8 cellular contexts compared by ENCODE assay signal in genomic region chr14:72513994-72514659, GRCh38.
DNase-seq lines count a peak whose midpoint lies in the region; ATAC-seq, FAIRE-seq and TF ChIP-seq lines count a peak whose summit lies in the region.

No MANE protein-coding gene starts in this region.

- H4K20me1 ChIP-seq in K562 (replicated peaks; ENCODE audit: control insufficient read depth, insufficient read depth, low read length), result no peaks in the 10 kb centered on the region
- H4K20me1 ChIP-seq in HepG2 (ENCODE audit: insufficient read depth, low read length), result no peaks in the 10 kb centered on the region

- H3K4me3 ChIP-seq in K562 (no peak overlapping the region), HepG2 (replicated peaks in 1 of 3; ENCODE audit: insufficient read depth in 1 of 3, low read depth in 2 of 3, low read length in 3 of 3) (no peak overlapping the region)

- no peaks in the 10 kb centered on the region; a peak in 1 of 5 replicates for H3K27me3 ChIP-seq in K562 (ENCODE audit: control insufficient read depth in 2 of 2, insufficient read depth in 2 of 2, low read length in 2 of 2)
- peaks cover 3 to 41% of the 10 kb centered on the region in 2 experiments; a peak in 3 of 5 replicates for H3K27me3 ChIP-seq in HepG2 (ENCODE audit: control insufficient read depth in 1 of 2, insufficient read depth in 2 of 2, low read length in 2 of 2)

- H2AFZ ChIP-seq in K562 (ENCODE audit: low read depth, low read length), result no peak overlapping the region
- no peak overlapping the region for H2AFZ ChIP-seq in HepG2 (ENCODE audit: low read length)

- ATAC-seq in K562 (peak; percentile 77), HepG2 (peak; percentile 69), GM18858 (IDR thresholded peaks at IDR 0.05; ENCODE audit: unreplicated experiment) (no peak)

- CTCF ChIA-PET in K562 (lab: Yijun Ruan, JAX; ENCODE audit: low intra/inter-chr PET ratio) (interaction anchor here (0.7 to 1.8 kb wide), 5 partner anchors 9 to 958 kb away, joined by 3 to 10 read pairs (median 6); no protein-coding TSS in a partner anchor), HepG2 (lab: Yijun Ruan, JAX; ENCODE audit: low intra/inter-chr PET ratio, low total read pairs) (interaction anchor here (1.2 to 1.6 kb wide), 2 partner anchors 390 to 434 kb away, joined by 6 to 18 read pairs; no protein-coding TSS in a partner anchor)

- H3K79me2 ChIP-seq in K562 (ENCODE audit: control insufficient read depth, insufficient read depth, low read length) (no peaks in the 10 kb centered on the region), HepG2 (ENCODE audit: insufficient read depth, low read length) (no peaks in the 10 kb centered on the region)

- intact Hi-C loops in K562 (cut with micrococcal nuclease) (loop anchor here (10.0 kb wide), 1 partner anchor 961 kb away; no protein-coding TSS in a partner anchor), HepG2 (cut with micrococcal nuclease; ENCODE audit: unreplicated experiment) (loop anchor here (10.0 kb wide), 1 partner anchor 301 kb away; no protein-coding TSS in a partner anchor)

- no peaks in the 10 kb centered on the region for H3K9me1 ChIP-seq in K562 (ENCODE audit: control insufficient read depth, insufficient read depth, low read length)

- in situ Hi-C loops in K562 (cut with MboI), result loop anchor here (5.0 to 25.0 kb wide), 4 partner anchors 393 to 948 kb away; partner anchors contain the start of genes NUMB and PAPLN
- in situ Hi-C loops in HepG2 (cut with HindIII; ENCODE audit: extremely low pct_ligation_motif_present, low pct_unique_long_range_greater_than_20kb), result loop anchor here (5.0 kb wide), 1 partner anchor 433 kb away; no protein-coding TSS in a partner anchor

- H3K9me3 ChIP-seq in K562 (replicated peaks; ENCODE audit: control insufficient read depth, insufficient read depth, low read depth, low read length) (no peaks in the 10 kb centered on the region), HepG2 (ENCODE audit: low read length) (no peaks in the 10 kb centered on the region)

- H3K4me1 ChIP-seq in K562 (replicated peaks in 1 of 2; ENCODE audit: control insufficient read depth in 2 of 2, insufficient read depth in 2 of 2, low read length in 2 of 2) (no peaks in the 10 kb centered on the region; a peak in 1 of 5 replicates), HepG2 (ENCODE audit: insufficient read depth, low read length) (no peaks in the 10 kb centered on the region)

- BruUV-seq in K562 (replicated peaks; lab: Mats Ljungman, UMichigan) (no TSS peak), HepG2 (replicated peaks; lab: Mats Ljungman, UMichigan) (no TSS peak)

- POLR2A ChIA-PET in K562 (lab: Yijun Ruan, JAX) (interaction anchor here (0.6 to 1.5 kb wide), 6 partner anchors 14 to 453 kb away, joined by 3 to 5 read pairs (median 3); no protein-coding TSS in a partner anchor), HepG2 (lab: Yijun Ruan, JAX) (interaction anchor here (1.3 kb wide), 1 partner anchor 391 kb away, joined by 3 read pairs; no protein-coding TSS in a partner anchor)

- no peaks in the 10 kb centered on the region for H3K36me3 ChIP-seq in K562 (ENCODE audit: control insufficient read depth, insufficient read depth, low read length)
- H3K36me3 ChIP-seq in HepG2 (replicated peaks in 1 of 2; ENCODE audit: control insufficient read depth in 1 of 2, insufficient read depth in 2 of 2, low read length in 2 of 2), result no peaks in the 10 kb centered on the region

- peak; percentile 11 for DNase-seq in NCI-H510A treated with DMSO at 0.1 percent for 48 hours (lab: John Stamatoyannopoulos, UW)
- DNase-seq in NCI-H510A (lab: John Stamatoyannopoulos, UW), result no peak
- peak; percentile 59 for DNase-seq in M059J (ENCODE audit: low read depth)
- DNase-seq in K562 (ENCODE audit: extremely low read depth in 1 of 4, low spot score in 3 of 4), result peak; percentile 19 to 33 (median 23)
- peak; percentile 7 for DNase-seq in HepG2 (ENCODE audit: low spot score)
- no peak for DNase-seq in ureter (ENCODE audit: low spot score)
- no peak for DNase-seq in NCI-H446 treated with DMSO at 0.1 percent for 48 hours (lab: John Stamatoyannopoulos, UW)

- 0% methylated on average over 10 of the region's 11 CpGs for whole genome bisulfite sequencing in K562 (ENCODE audit: insufficient coverage, low coverage, missing lambda C conversion rate)
- WGBS in HepG2 (ENCODE audit: low lambda C conversion rate), result 2% methylated on average over 6 of the region's 11 CpGs

- TF ChIP-seq EP300 in K562 (IDR thresholded peaks at IDR 0.05; ENCODE audit: low read length) (no peak), HepG2 (IDR thresholded peaks at IDR 0.05; ENCODE audit: low read depth in 2 of 2, low read length in 2 of 2) (no peak), HepG2 (CRISPR knock-in tag; IDR thresholded peaks at IDR 0.05; ENCODE audit: borderline replicate concordance) (no peak)

- peak; percentile 75 for FAIRE-seq in K562 (lab: Jason Lieb, UNC)
- FAIRE-seq in HepG2 (lab: Jason Lieb, UNC), result peak; percentile 71

- no peak for TF ChIP-seq POLR2A in K562 (conservative IDR thresholded peaks at IDR 0.05)
- TF ChIP-seq POLR2A in HepG2 (IDR thresholded peaks at IDR 0.05; ENCODE audit: insufficient read depth in 1 of 2, low read depth in 2 of 2, low read length in 2 of 2), result no peak

- H3K4me2 ChIP-seq in K562 (ENCODE audit: insufficient read depth, low read length) (no peak overlapping the region), HepG2 (ENCODE audit: low read depth, low read length) (no peak overlapping the region)

- peak; percentile 50 to 66 for TF ChIP-seq RAD21 in K562 (CRISPR knock-in tag; conservative IDR thresholded peaks at IDR 0.05 in 1 of 2, IDR thresholded peaks at IDR 0.05 in 1 of 2)
- 0 out of 2 replicates have a peak, but pooled peaks have one; percentile 30 for TF ChIP-seq RAD21 in HepG2 (CRISPR knock-in tag; IDR thresholded peaks at IDR 0.05)

- H3K27ac ChIP-seq in K562 (ENCODE audit: extremely low read depth, low read depth, low read length), result no peak overlapping the region
- H3K27ac ChIP-seq in HepG2 (ENCODE audit: extremely low read length, insufficient read depth, low read length), result no peak overlapping the region

- TF ChIP-seq CTCF in K562 (IDR thresholded peaks at IDR 0.05 in 2 of 3, conservative IDR thresholded peaks at IDR 0.05 in 1 of 3; ENCODE audit: insufficient read depth in 2 of 3, low read depth in 1 of 3, low read length in 3 of 3), result peak; percentile 36 to 65 (median 65)
- peak; percentile 63 for TF ChIP-seq CTCF in HepG2 (CRISPR knock-in tag; IDR thresholded peaks at IDR 0.05)

- H3K9ac ChIP-seq in K562 (ENCODE audit: insufficient read depth in 1 of 2, low read depth in 2 of 2, low read length in 2 of 2), result no peak overlapping the region
- H3K9ac ChIP-seq in HepG2 (ENCODE audit: insufficient read depth, low read depth, low read length), result no peak overlapping the region

TF ChIP-seq in K562, 482 proteins besides CTCF, POLR2A, EP300 and RAD21:
- TF ChIP-seq TCFL5 (CRISPR knock-in tag; conservative IDR thresholded peaks at IDR 0.05) (no peak), DEAF1 (CRISPR knock-in tag; IDR thresholded peaks at IDR 0.05) (peak; percentile 46), SMC3 (conservative IDR thresholded peaks at IDR 0.05; ENCODE audit: insufficient read depth, low read depth, low read length) (peak; percentile 41)
TF ChIP-seq in K562: peak in this region for 2.

TF ChIP-seq in HepG2, 621 proteins besides CTCF, POLR2A, EP300 and RAD21 (continues in another document):
- peak; percentile 73 for TF ChIP-seq SMC3 (IDR thresholded peaks at IDR 0.05; ENCODE audit: low read length)
- TF ChIP-seq ZNF800 (CRISPR knock-in tag; IDR thresholded peaks at IDR 0.05), result no peak
- TF ChIP-seq STAG1 (CRISPR knock-in tag; IDR thresholded peaks at IDR 0.05), result peak; percentile 86

Comparison
In these comparisons a context has a peak if more than half of its experiments do, and no peak if none do; other contexts are left out.
1. DNase-seq: peak in NCI-H510A treated with DMSO at 0.1 percent for 48 hours (single experiment), M059J (single experiment), K562 (4 of 4) and HepG2 (single experiment); none in NCI-H510A (single experiment), ureter (single experiment) and NCI-H446 treated with DMSO at 0.1 percent for 48 hours (single experiment).